Comparison of ENCODE assay signal across 16 cellular contexts in genomic region chr10:119550802-119551201, GRCh38.
"Had no signal": no experiment of that assay in that cellular context is flagged by ENCODE, and none has a peak within 500 bp of the region (broad histone marks: within the 10 kb centered on the region; RNA-seq: fewer than 3 reads in every experiment).

No MANE protein-coding gene starts in this region.

- H3K27ac Mint-ChIP-seq: naive thymus-derived CD4-positive, alpha-beta T cell; nephron progenitor cell had no signal

- H3K4me3 ChIP-seq: coronary artery, dorsolateral prefrontal cortex, heart left ventricle, smooth muscle cell had no signal

- ATAC-seq: esophagus mucosa; heart left ventricle; left colon; naive thymus-derived CD4-positive, alpha-beta T cell; right cardiac atrium had no signal

- DNase-seq: dorsolateral prefrontal cortex; effector memory CD4-positive, alpha-beta T cell; heart left ventricle; hippocampal formation; left colon; naive thymus-derived CD4-positive, alpha-beta T cell; nephron progenitor cell; posterior cingulate gyrus; right cardiac atrium; stimulated activated CD4-positive, alpha-beta T cell treated with anti-CD3 and anti-CD28 coated beads, Interleukin-2, amount 100 ng/mL, for 48 hours; stimulated activated naive CD4-positive, alpha-beta T cell treated with Interleukin-2 at 50 U/mL for 16 hours; trophoblast cell had no signal

- H3K36me3 ChIP-seq: heart left ventricle, neutrophil had no signal

- H3K4me1 ChIP-seq: heart left ventricle had no signal

- H3K36me3 Mint-ChIP-seq: naive thymus-derived CD4-positive, alpha-beta T cell had no signal

- H3K9me3 Mint-ChIP-seq: naive thymus-derived CD4-positive, alpha-beta T cell had no signal

- H3K4me3 Mint-ChIP-seq: naive thymus-derived CD4-positive, alpha-beta T cell; nephron progenitor cell had no signal

- H3K9me3 ChIP-seq: heart left ventricle, neutrophil had no signal
